Comparison of ENCODE assay signal across 8 cellular contexts in the genomic region with DNA sequence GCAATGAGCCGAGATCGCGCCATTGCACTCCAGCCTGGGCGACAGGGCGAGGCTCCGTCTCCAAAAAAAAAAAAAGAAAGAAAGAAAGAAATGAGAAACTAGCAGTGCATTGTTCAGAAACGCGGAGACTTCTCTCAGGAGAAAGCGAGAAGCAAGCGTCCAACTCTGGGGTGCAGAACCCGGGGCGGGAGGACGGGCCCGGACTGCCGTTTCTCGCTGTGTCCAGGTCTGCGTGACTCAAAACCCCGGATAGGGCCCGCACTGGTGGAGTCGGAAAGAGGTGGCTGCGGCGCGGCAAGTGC. TPM values are rescaled to one million over a fixed set of nuclear protein-coding genes. Genes with fewer than 3 reads are reported as not detected.
A peak's percentile ranks its signal among the peaks of the same experiment; 100 is the strongest.
DNase-seq lines count a peak whose midpoint lies in the region; ATAC-seq and TF ChIP-seq lines count a peak whose summit lies in the region.

No MANE protein-coding gene starts in this region.

- peaks cover 4% of the 10 kb centered on the region for H3K36me3 ChIP-seq in thymus (ENCODE audit: control insufficient read depth, insufficient read depth)

- H3K4me1 Mint-ChIP-seq in activated CD8-positive, alpha-beta memory T cell treated with anti-CD3 and anti-CD28 coated beads, Interleukin-2, amount 10 ng/mL, durations not matched to agents 7 days and 5 days, result peaks cover 32% of the 10 kb centered on the region

- peaks cover 15% of the 10 kb centered on the region for H3K4me1 ChIP-seq in thymus (ENCODE audit: control insufficient read depth, insufficient read depth, low read length)

- H3K4me3 Mint-ChIP-seq in activated CD8-positive, alpha-beta memory T cell treated with anti-CD3 and anti-CD28 coated beads, Interleukin-2, amount 10 ng/mL, durations not matched to agents 7 days and 5 days, result peak overlapping the region; percentile 90

- intact Hi-C loops in lower leg skin (cut with DNase I; ENCODE audit: low total_unique reads), result no loop called here

- DNase-seq in activated CD8-positive, alpha-beta memory T cell treated with anti-CD3 and anti-CD28 coated beads, Interleukin-2, amount 10 ng/mL, durations not matched to agents 7 days and 5 days, result no peak
- DNase-seq in activated CD8-positive, alpha-beta memory T cell treated with anti-CD3 and anti-CD28 coated beads, Interleukin-2, amount 50 U/mL, for 4 hours, result no peak
- DNase-seq in astrocyte of the cerebellum (ENCODE audit: low read depth) (no peak), lower leg skin (ENCODE audit: low spot score in 2 of 2) (no peak), OCI-M2 (lab: John Stamatoyannopoulos, UW; ENCODE audit: unreplicated experiment) (no peak), NCI-H2081 (lab: John Stamatoyannopoulos, UW) (no peak), AG08396 (ENCODE audit: low spot score) (no peak)

- H3K9me3 Mint-ChIP-seq in activated CD8-positive, alpha-beta memory T cell treated with anti-CD3 and anti-CD28 coated beads, Interleukin-2, amount 10 ng/mL, durations not matched to agents 7 days and 5 days (ENCODE audit: low read depth), result no peaks in the 10 kb centered on the region

- no peak for ATAC-seq in activated CD8-positive, alpha-beta memory T cell treated with anti-CD3 and anti-CD28 coated beads, Interleukin-2, amount 10 ng/mL, durations not matched to agents 7 days and 5 days

- in situ Hi-C loops in astrocyte of the cerebellum (cut with HindIII; ENCODE audit: low sequenced_read_pairs), result no loop called here

- H3K36me3 Mint-ChIP-seq in activated CD8-positive, alpha-beta memory T cell treated with anti-CD3 and anti-CD28 coated beads, Interleukin-2, amount 10 ng/mL, durations not matched to agents 7 days and 5 days, result peaks cover 4% of the 10 kb centered on the region

- WGBS in lower leg skin, 2 donors, result 0% methylated on average over 19 to 20 of the region's 23 CpGs
- WGBS in thymus, result under 1% methylated on average over 23 of the region's 23 CpGs

- H3K27me3 Mint-ChIP-seq in activated CD8-positive, alpha-beta memory T cell treated with anti-CD3 and anti-CD28 coated beads, Interleukin-2, amount 10 ng/mL, durations not matched to agents 7 days and 5 days, result no peaks in the 10 kb centered on the region

- no peaks in the 10 kb centered on the region for H3K27me3 ChIP-seq in thymus (ENCODE audit: control insufficient read depth, insufficient read depth)

- H3K27ac Mint-ChIP-seq in activated CD8-positive, alpha-beta memory T cell treated with anti-CD3 and anti-CD28 coated beads, Interleukin-2, amount 10 ng/mL, durations not matched to agents 7 days and 5 days, result peak overlapping the region; percentile 81

- peak overlapping the region; percentile 64 for H3K27ac ChIP-seq in thymus (ENCODE audit: low read depth)

- no peak for TF ChIP-seq POLR2A in lower leg skin (IDR thresholded peaks at IDR 0.05)

- H3K4me3 ChIP-seq in astrocyte of the cerebellum (ENCODE audit: low read depth, low read length) (peak overlapping the region; percentile 87), lower leg skin (ENCODE audit: low read depth, poor library complexity, severe bottlenecking) (peak overlapping the region; percentile 70), thymus (ENCODE audit: low read length) (peak overlapping the region; percentile 97)

- CTCF ChIA-PET in activated CD8-positive, alpha-beta memory T cell treated with anti-CD3 and anti-CD28 coated beads, Interleukin-2, amount 10 ng/mL, durations not matched to agents 7 days and 5 days (lab: Charles Lee), result interaction anchor here (1.0 to 4.9 kb wide), 4 partner anchors 10 to 243 kb away, joined by 3 to 30 read pairs (median 4); no protein-coding TSS in a partner anchor

- H3K9me3 ChIP-seq in thymus (ENCODE audit: control insufficient read depth), result no peaks in the 10 kb centered on the region

- no peak for TF ChIP-seq CTCF in astrocyte of the cerebellum (IDR thresholded peaks at IDR 0.05; ENCODE audit: low read depth, low read length, missing control alignments)
- TF ChIP-seq CTCF in lower leg skin (IDR thresholded peaks at IDR 0.05), result no peak

RNA-seq across cellular contexts. Expression of gene MIB2, which starts 0.4 kb away (rescaled TPM):
- total RNA-seq in activated CD8-positive, alpha-beta memory T cell treated with anti-CD3 and anti-CD28 coated beads, Interleukin-2, amount 10 ng/mL, durations not matched to agents 7 days and 5 days, result 10 to 100 TPM; 40.0 to 48.3 TPM
- total RNA-seq in lower leg skin, result 100 to 1,000 TPM; 117 to 216 (median 138) TPM
- polyA plus RNA-seq in thymus, result 160 TPM

RNA-seq across cellular contexts. Expression of gene FNDC10, which starts 15.0 kb away (rescaled TPM):
- 1 to 10 TPM; 3.1 to 4.4 TPM for total RNA-seq in activated CD8-positive, alpha-beta memory T cell treated with anti-CD3 and anti-CD28 coated beads, Interleukin-2, amount 10 ng/mL, durations not matched to agents 7 days and 5 days
- total RNA-seq in lower leg skin, result 10 to 100 TPM; 10.5 to 18.9 (median 13.3) TPM
- 0.80 TPM for polyA plus RNA-seq in thymus

RNA-seq across cellular contexts. Expression of gene MMP23B, which starts 17.1 kb away (rescaled TPM):
- 1 to 10 TPM in 1 of 2 experiments, under 1 TPM in 1; 0.79 to 1.2 TPM for total RNA-seq in activated CD8-positive, alpha-beta memory T cell treated with anti-CD3 and anti-CD28 coated beads, Interleukin-2, amount 10 ng/mL, durations not matched to agents 7 days and 5 days
- total RNA-seq in lower leg skin, result 1 to 10 TPM; 2.1 to 3.9 (median 3.2) TPM
- polyA plus RNA-seq in thymus, result 2.7 TPM

RNA-seq across cellular contexts. Expression of gene SSU72, which starts 40.2 kb away (rescaled TPM):
- 100 to 1,000 TPM; 114 to 132 TPM for total RNA-seq in activated CD8-positive, alpha-beta memory T cell treated with anti-CD3 and anti-CD28 coated beads, Interleukin-2, amount 10 ng/mL, durations not matched to agents 7 days and 5 days
- 100 to 1,000 TPM in 3 of 4 donors, 10 to 100 TPM in 1; 96.4 to 163 (median 123) TPM for total RNA-seq in lower leg skin
- polyA plus RNA-seq in thymus, result 109 TPM

RNA-seq across cellular contexts. Expression of gene CDK11B, which starts 43.9 kb away (rescaled TPM):
- 10 to 100 TPM; 40.5 to 45.9 TPM for total RNA-seq in activated CD8-positive, alpha-beta memory T cell treated with anti-CD3 and anti-CD28 coated beads, Interleukin-2, amount 10 ng/mL, durations not matched to agents 7 days and 5 days
- total RNA-seq in lower leg skin, result 10 to 100 TPM; 19.4 to 42.3 (median 21.8) TPM
- 35.6 TPM for polyA plus RNA-seq in thymus
